Comparison of ENCODE assay signal across 1 cellular context in the genomic region with DNA sequence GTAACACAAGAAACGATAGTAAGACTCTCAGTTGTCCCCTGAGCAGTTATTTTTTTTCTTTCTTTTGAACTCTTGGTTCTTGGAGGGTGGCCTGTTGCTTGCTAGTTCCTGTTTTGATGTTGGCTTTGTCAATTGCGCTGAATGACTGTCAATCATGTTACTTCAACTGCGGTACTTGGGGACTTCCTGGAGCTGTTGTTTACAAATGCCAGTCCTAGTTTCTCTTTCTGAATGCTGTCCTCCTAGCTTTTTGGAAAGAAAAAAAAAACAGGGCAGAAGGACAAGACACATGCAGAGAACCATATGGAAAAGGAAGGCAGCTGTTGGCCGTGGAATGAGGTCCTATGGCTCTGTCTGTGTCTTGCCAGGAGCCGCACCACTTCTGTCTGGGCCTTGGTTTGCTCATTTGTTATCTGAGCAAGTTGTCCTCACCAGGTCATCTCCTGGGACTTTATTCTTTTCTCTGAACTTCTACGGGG.
TF ChIP-seq lines count a peak whose summit lies in the region.

No MANE protein-coding gene starts in this region.

TF ChIP-seq in K562, 482 proteins besides CTCF, POLR2A, EP300 and RAD21 (continued from another document and continues in another):
- peak in 1 of 2 experiments; percentile 55; a peak in 1 of 4 replicates for TF ChIP-seq FOXA3 (CRISPR knock-in tag; conservative IDR thresholded peaks at IDR 0.05 in 1 of 2, IDR thresholded peaks at IDR 0.05 in 1 of 2)
- no peak for TF ChIP-seq HNRNPL (IDR thresholded peaks at IDR 0.05; ENCODE audit: low read depth, low read length)
- TF ChIP-seq HDAC2 (IDR thresholded peaks at IDR 0.05) = no peak
- no peak for TF ChIP-seq ZFP30 (CRISPR knock-in tag; IDR thresholded peaks at IDR 0.05; ENCODE audit: borderline replicate concordance)
- TF ChIP-seq ZNF766 (CRISPR knock-in tag; conservative IDR thresholded peaks at IDR 0.05) = peak; percentile 59
- TF ChIP-seq MCM7 (IDR thresholded peaks at IDR 0.05) = no peak
- 0 out of 2 replicates have a peak, but pooled peaks have one; percentile 42 for TF ChIP-seq ETV1 (tag; conservative IDR thresholded peaks at IDR 0.05; ENCODE audit: low read depth)
- TF ChIP-seq ZNF24 (IDR thresholded peaks at IDR 0.05) = no peak
- no peak for TF ChIP-seq RNF219 (CRISPR knock-in tag; IDR thresholded peaks at IDR 0.05)
- TF ChIP-seq ZNF717 (CRISPR knock-in tag; IDR thresholded peaks at IDR 0.05) = no peak
- TF ChIP-seq ZNF347 (CRISPR knock-in tag; IDR thresholded peaks at IDR 0.05; ENCODE audit: low read depth) = no peak
- no peak for TF ChIP-seq ZNF785 (CRISPR knock-in tag; IDR thresholded peaks at IDR 0.05)
- TF ChIP-seq, protein P1, sequence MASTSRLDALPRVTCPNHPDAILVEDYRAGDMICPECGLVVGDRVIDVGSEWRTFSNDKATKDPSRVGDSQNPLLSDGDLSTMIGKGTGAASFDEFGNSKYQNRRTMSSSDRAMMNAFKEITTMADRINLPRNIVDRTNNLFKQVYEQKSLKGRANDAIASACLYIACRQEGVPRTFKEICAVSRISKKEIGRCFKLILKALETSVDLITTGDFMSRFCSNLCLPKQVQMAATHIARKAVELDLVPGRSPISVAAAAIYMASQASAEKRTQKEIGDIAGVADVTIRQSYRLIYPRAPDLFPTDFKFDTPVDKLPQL (IDR thresholded peaks at IDR 0.05; ENCODE audit: extremely low read depth, insufficient read length) = no peak
- peak; percentile 80 for TF ChIP-seq MEIS2 (IDR thresholded peaks at IDR 0.05; ENCODE audit: partially characterized antibody)
- no peak for TF ChIP-seq ZEB2 (IDR thresholded peaks at IDR 0.05)
- no peak for TF ChIP-seq CTBP1 (IDR thresholded peaks at IDR 0.05; ENCODE audit: borderline replicate concordance)
- TF ChIP-seq, protein P2, sequence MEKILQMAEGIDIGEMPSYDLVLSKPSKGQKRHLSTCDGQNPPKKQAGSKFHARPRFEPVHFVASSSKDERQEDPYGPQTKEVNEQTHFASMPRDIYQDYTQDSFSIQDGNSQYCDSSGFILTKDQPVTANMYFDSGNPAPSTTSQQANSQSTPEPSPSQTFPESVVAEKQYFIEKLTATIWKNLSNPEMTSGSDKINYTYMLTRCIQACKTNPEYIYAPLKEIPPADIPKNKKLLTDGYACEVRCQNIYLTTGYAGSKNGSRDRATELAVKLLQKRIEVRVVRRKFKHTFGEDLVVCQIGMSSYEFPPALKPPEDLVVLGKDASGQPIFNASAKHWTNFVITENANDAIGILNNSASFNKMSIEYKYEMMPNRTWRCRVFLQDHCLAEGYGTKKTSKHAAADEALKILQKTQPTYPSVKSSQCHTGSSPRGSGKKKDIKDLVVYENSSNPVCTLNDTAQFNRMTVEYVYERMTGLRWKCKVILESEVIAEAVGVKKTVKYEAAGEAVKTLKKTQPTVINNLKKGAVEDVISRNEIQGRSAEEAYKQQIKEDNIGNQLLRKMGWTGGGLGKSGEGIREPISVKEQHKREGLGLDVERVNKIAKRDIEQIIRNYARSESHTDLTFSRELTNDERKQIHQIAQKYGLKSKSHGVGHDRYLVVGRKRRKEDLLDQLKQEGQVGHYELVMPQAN (IDR thresholded peaks at IDR 0.05; ENCODE audit: borderline replicate concordance) = no peak
- TF ChIP-seq MLX (CRISPR knock-in tag; conservative IDR thresholded peaks at IDR 0.05) = no peak
- TF ChIP-seq ZNF76 (CRISPR knock-in tag; IDR thresholded peaks at IDR 0.05; ENCODE audit: borderline replicate concordance) = no peak
- TF ChIP-seq IRF2 (CRISPR knock-in tag; IDR thresholded peaks at IDR 0.05) = no peak
- no peak for TF ChIP-seq ZNF592 (IDR thresholded peaks at IDR 0.05)
- no peak for TF ChIP-seq NELFE (IDR thresholded peaks at IDR 0.05; ENCODE audit: insufficient read depth, insufficient read length)
- no peak for TF ChIP-seq ZNF589 (CRISPR knock-in tag; IDR thresholded peaks at IDR 0.05; ENCODE audit: low read depth)
- peak; percentile 65 for TF ChIP-seq GABPA (tag; conservative IDR thresholded peaks at IDR 0.05; ENCODE audit: low read depth)
- TF ChIP-seq SIRT6 (IDR thresholded peaks at IDR 0.05; ENCODE audit: low read depth, low read length) = no peak
- no peak for TF ChIP-seq ZNF124 (CRISPR knock-in tag; IDR thresholded peaks at IDR 0.05)
- TF ChIP-seq CC2D1A (IDR thresholded peaks at IDR 0.05) = no peak
- TF ChIP-seq ESRRB (CRISPR knock-in tag; IDR thresholded peaks at IDR 0.05; ENCODE audit: borderline replicate concordance) = no peak
- TF ChIP-seq ZKSCAN1 (IDR thresholded peaks at IDR 0.05; ENCODE audit: low read depth, low read length) = no peak
- 0 out of 2 replicates have a peak, but pooled peaks have one; percentile 4 for TF ChIP-seq VEZF1 (CRISPR knock-in tag; IDR thresholded peaks at IDR 0.05)
- no peak for TF ChIP-seq KDM2B (CRISPR knock-in tag; IDR thresholded peaks at IDR 0.05)
- TF ChIP-seq ZNF551 (CRISPR knock-in tag; IDR thresholded peaks at IDR 0.05) = no peak
- no peak for TF ChIP-seq POLR2G (IDR thresholded peaks at IDR 0.05; ENCODE audit: low read depth, low read length)
- peak; percentile 97 to 98 for TF ChIP-seq FOXK2 (conservative IDR thresholded peaks at IDR 0.05 in 1 of 2, IDR thresholded peaks at IDR 0.05 in 1 of 2; ENCODE audit: low read depth in 2 of 2)
- no peak for TF ChIP-seq KAT8 (IDR thresholded peaks at IDR 0.05; ENCODE audit: low read depth)
- no peak for TF ChIP-seq ZBTB12 (CRISPR knock-in tag; IDR thresholded peaks at IDR 0.05)
- TF ChIP-seq CCNT2 (IDR thresholded peaks at IDR 0.05; ENCODE audit: borderline replicate concordance, extremely low read depth, insufficient read length, low read depth, low read length) = no peak
- TF ChIP-seq PPARD (CRISPR knock-in tag; IDR thresholded peaks at IDR 0.05) = no peak
- no peak for TF ChIP-seq ZBTB26 (CRISPR knock-in tag; IDR thresholded peaks at IDR 0.05)
- TF ChIP-seq ZNF3 (CRISPR knock-in tag; IDR thresholded peaks at IDR 0.05) = no peak
- no peak for TF ChIP-seq EWSR1 (IDR thresholded peaks at IDR 0.05; ENCODE audit: borderline replicate concordance, low read depth, partially characterized antibody)
- TF ChIP-seq L3MBTL2 (IDR thresholded peaks at IDR 0.05) = no peak
- TF ChIP-seq ZNF518B (CRISPR knock-in tag; IDR thresholded peaks at IDR 0.05) = no peak
- TF ChIP-seq ZNF197 (CRISPR knock-in tag; IDR thresholded peaks at IDR 0.05; ENCODE audit: low read depth) = no peak
- no peak for TF ChIP-seq ZNF316 (IDR thresholded peaks at IDR 0.05)
- TF ChIP-seq TAF1 (IDR thresholded peaks at IDR 0.05; ENCODE audit: control insufficient read depth, extremely low read depth, insufficient read depth, low read length, severe bottlenecking) = no peak
- TF ChIP-seq, protein P3, sequence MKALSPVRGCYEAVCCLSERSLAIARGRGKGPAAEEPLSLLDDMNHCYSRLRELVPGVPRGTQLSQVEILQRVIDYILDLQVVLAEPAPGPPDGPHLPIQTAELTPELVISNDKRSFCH (CRISPR knock-in tag; IDR thresholded peaks at IDR 0.05) = no peak
- TF ChIP-seq, protein P3 (tag; IDR thresholded peaks at IDR 0.05) = no peak
